2 cellular contexts compared by ENCODE assay signal in the genomic region with DNA sequence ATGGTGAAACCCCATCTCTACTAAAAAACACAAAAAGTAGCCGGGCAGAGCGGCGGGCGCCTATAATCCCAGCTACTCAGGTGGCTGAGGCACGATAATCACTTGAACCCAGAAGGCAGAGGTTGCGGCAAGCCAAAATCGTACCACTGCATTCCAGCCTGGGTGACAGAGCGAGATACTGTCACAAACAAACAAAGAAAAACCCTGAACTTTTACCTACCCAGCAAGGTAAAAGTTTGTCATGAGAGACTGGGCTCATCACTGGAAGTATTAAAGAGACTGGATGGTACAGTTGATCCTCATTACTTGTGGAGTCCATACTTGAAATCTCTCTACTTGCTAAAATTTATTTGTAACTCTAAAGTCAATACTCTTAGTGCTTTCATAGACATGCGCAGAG.
"Had no signal": no experiment of that assay in that cellular context is flagged by ENCODE, and none has a peak within 500 bp of the region (broad histone marks: within the 10 kb centered on the region; RNA-seq: fewer than 3 reads in every experiment).

No MANE protein-coding gene starts in this region.

- H3K4me3 ChIP-seq: GM23338, K562 had no signal

- H3K4me2 ChIP-seq: GM23338 had no signal

- H2AFZ ChIP-seq: GM23338 had no signal
